In the genomic region with DNA sequence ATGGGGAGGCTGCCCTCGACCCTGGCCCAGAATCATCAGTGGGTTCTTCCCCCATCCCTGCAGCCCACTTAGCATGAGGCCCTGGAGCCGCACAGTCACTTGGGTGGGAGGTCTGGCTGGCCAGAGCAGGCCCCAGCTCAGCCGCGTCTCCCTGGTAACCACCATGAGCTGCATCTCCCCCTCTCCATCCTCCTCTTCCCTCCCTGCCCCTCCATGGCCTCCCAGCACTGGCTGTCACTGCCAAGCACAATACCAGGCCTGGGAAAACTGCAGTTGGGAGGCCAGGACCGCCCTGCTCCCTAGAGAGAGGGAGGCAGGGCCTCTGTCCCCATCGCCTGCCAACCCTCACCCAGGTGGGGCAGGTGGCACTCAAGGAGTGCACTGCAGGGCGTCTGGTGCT, we compare ENCODE assay signal across 25 cellular contexts. TPM values are rescaled to one million over a fixed set of nuclear protein-coding genes. Genes with fewer than 3 reads are reported as not detected.
DNase-seq lines count a peak whose midpoint lies in the region; ATAC-seq, FAIRE-seq and TF ChIP-seq lines count a peak whose summit lies in the region.
"Had no signal": no experiment of that assay in that cellular context is flagged by ENCODE, and none has a peak within 500 bp of the region (broad histone marks: within the 10 kb centered on the region; RNA-seq: fewer than 3 reads in every experiment).

No MANE protein-coding gene starts in this region.

- no peak for TF ChIP-seq POLR2A in upper lobe of left lung (IDR thresholded peaks at IDR 0.05)

- H3K36me3 ChIP-seq in mesenchymal stem cell (ENCODE audit: control insufficient read depth in 1 of 2, insufficient read depth in 2 of 2, low read depth in 1 of 2, low read length in 2 of 2) (peaks cover 0 to 11% of the 10 kb centered on the region in 2 experiments), upper lobe of left lung (no peaks in the 10 kb centered on the region)
- H3K36me3 ChIP-seq: BLaER1 had no signal

- H3K4me2 ChIP-seq in mesenchymal stem cell (ENCODE audit: low read length, poor library complexity, severe bottlenecking), result no peak overlapping the region
- H3K4me2 ChIP-seq: A549, BLaER1 had no signal

- H3K27me3 ChIP-seq in mesenchymal stem cell (ENCODE audit: control insufficient read depth in 1 of 2, insufficient read depth in 1 of 2, low read length in 2 of 2), result no peaks in the 10 kb centered on the region
- no peaks in the 10 kb centered on the region for H3K27me3 ChIP-seq in upper lobe of left lung
- H3K27me3 ChIP-seq: BLaER1, dorsolateral prefrontal cortex had no signal

- peak overlapping the region; percentile 57 for H4K8ac ChIP-seq in mesenchymal stem cell (ENCODE audit: low read length)

- 85% methylated on average over 7 of the region's 7 CpGs for WGBS in mesenchymal stem cell
- 77 to 93% methylated on average over 6 to 7 of the region's 7 CpGs for WGBS in upper lobe of left lung, 2 donors

- peak overlapping the region; percentile 43 for H3K27ac Mint-ChIP-seq in activated T-helper 17 cell treated with anti-CD3 and anti-CD28 coated beads, Interleukin-2, amount 50 U/mL, for 72 hours
- H3K27ac Mint-ChIP-seq in mesothelial cell of epicardium, result no peak overlapping the region
- H3K27ac Mint-ChIP-seq: activated CD4-positive, alpha-beta memory T cell treated with anti-CD3 and anti-CD28 coated beads for 36 hours; stimulated activated naive B cell treated with anti-CD40 and anti-IgM and Interleukin-4, amounts not matched to agents 10 μg/mL and 1 μg/mL and 100 μg/mL, for 72 hours had no signal

- H3K27me3 Mint-ChIP-seq in activated T-helper 17 cell treated with anti-CD3 and anti-CD28 coated beads, Interleukin-2, amount 50 U/mL, for 72 hours, result no peaks in the 10 kb centered on the region
- H3K27me3 Mint-ChIP-seq in mesothelial cell of epicardium (ENCODE audit: low read depth), result no peaks in the 10 kb centered on the region
- H3K27me3 Mint-ChIP-seq: activated CD4-positive, alpha-beta memory T cell treated with anti-CD3 and anti-CD28 coated beads for 36 hours; naive thymus-derived CD8-positive, alpha-beta T cell had no signal

- H2BK12ac ChIP-seq in mesenchymal stem cell (ENCODE audit: low read length in 2 of 2), result no peak overlapping the region

- no peak overlapping the region for H2AFZ ChIP-seq in mesenchymal stem cell (ENCODE audit: low read depth, low read length)

- H3K4me3 ChIP-seq in mesenchymal stem cell (ENCODE audit: insufficient read depth in 1 of 2, low read depth in 1 of 2, low read length in 2 of 2), result no peak overlapping the region
- no peak overlapping the region for H3K4me3 ChIP-seq in upper lobe of left lung
- H3K4me3 ChIP-seq: A549, BLaER1, dorsolateral prefrontal cortex had no signal

- H2BK120ac ChIP-seq in mesenchymal stem cell (ENCODE audit: low read depth, low read length), result no peak overlapping the region

- no peak overlapping the region for H3K23ac ChIP-seq in mesenchymal stem cell (ENCODE audit: low read length in 2 of 2)

- TF ChIP-seq EP300 in upper lobe of left lung (IDR thresholded peaks at IDR 0.05), result no peak

- no peak overlapping the region for H3K4me3 Mint-ChIP-seq in activated T-helper 17 cell treated with anti-CD3 and anti-CD28 coated beads, Interleukin-2, amount 50 U/mL, for 72 hours
- no peak overlapping the region for H3K4me3 Mint-ChIP-seq in mesothelial cell of epicardium
- H3K4me3 Mint-ChIP-seq: activated CD4-positive, alpha-beta memory T cell treated with anti-CD3 and anti-CD28 coated beads for 36 hours; naive thymus-derived CD8-positive, alpha-beta T cell; stimulated activated naive B cell treated with anti-CD40 and anti-IgM and Interleukin-4, amounts not matched to agents 10 μg/mL and 1 μg/mL and 100 μg/mL, for 72 hours had no signal

- H3K4me1 Mint-ChIP-seq in activated T-helper 17 cell treated with anti-CD3 and anti-CD28 coated beads, Interleukin-2, amount 50 U/mL, for 72 hours, result no peaks in the 10 kb centered on the region
- H3K4me1 Mint-ChIP-seq in mesothelial cell of epicardium, result peaks cover 10% of the 10 kb centered on the region
- H3K4me1 Mint-ChIP-seq: naive thymus-derived CD8-positive, alpha-beta T cell had no signal

- no peak overlapping the region for H4K91ac ChIP-seq in mesenchymal stem cell (ENCODE audit: low read length)

- ATAC-seq in activated T-helper 17 cell treated with anti-CD3 and anti-CD28 coated beads, Interleukin-2, amount 50 U/mL, for 72 hours (replicated peaks), result no peak
- ATAC-seq in GM18873 (IDR thresholded peaks at IDR 0.05; ENCODE audit: low FRiP score, unreplicated experiment) (no peak), upper lobe of left lung (ENCODE audit: low FRiP score in 2 of 2) (no peak)
- ATAC-seq: A549; left colon; naive thymus-derived CD8-positive, alpha-beta T cell; stimulated activated naive B cell treated with anti-CD40 and anti-IgM and Interleukin-4, amounts not matched to agents 10 μg/mL and 1 μg/mL and 100 μg/mL, for 72 hours had no signal

- no peaks in the 10 kb centered on the region for H3K36me3 Mint-ChIP-seq in activated T-helper 17 cell treated with anti-CD3 and anti-CD28 coated beads, Interleukin-2, amount 50 U/mL, for 72 hours (ENCODE audit: low read depth)
- H3K36me3 Mint-ChIP-seq in mesothelial cell of epicardium, result no peaks in the 10 kb centered on the region
- H3K36me3 Mint-ChIP-seq: activated CD4-positive, alpha-beta memory T cell treated with anti-CD3 and anti-CD28 coated beads for 36 hours; naive thymus-derived CD8-positive, alpha-beta T cell; stimulated activated naive B cell treated with anti-CD40 and anti-IgM and Interleukin-4, amounts not matched to agents 10 μg/mL and 1 μg/mL and 100 μg/mL, for 72 hours had no signal

- no peak overlapping the region for H3K14ac ChIP-seq in mesenchymal stem cell (ENCODE audit: low read length in 2 of 2)

- peaks cover 10% of the 10 kb centered on the region for H3K4me1 ChIP-seq in mesenchymal stem cell (ENCODE audit: control insufficient read depth, insufficient read depth, low read depth, low read length)
- peaks cover 0 to 7% (median 2%) of the 10 kb centered on the region in 4 donors for H3K4me1 ChIP-seq in upper lobe of left lung
- H3K4me1 ChIP-seq: BLaER1 had no signal

- DNase-seq in NCI-H345 (lab: John Stamatoyannopoulos, UW), result peak; percentile 21
- no peak for DNase-seq in NCI-H345 treated with DMSO at 0.1 percent for 48 hours (lab: John Stamatoyannopoulos, UW; ENCODE audit: unreplicated experiment)
- no peak for DNase-seq in mesenchymal stem cell
- no peak for DNase-seq in urothelium cell line (ENCODE audit: low spot score)
- no peak for DNase-seq in mesothelial cell of epicardium (ENCODE audit: low spot score in 2 of 2, unreplicated experiment in 2 of 2)
- no peak for DNase-seq in upper lobe of left lung
- DNase-seq: activated CD4-positive, alpha-beta memory T cell treated with anti-CD3 and anti-CD28 coated beads for 36 hours; activated CD4-positive, CD25-positive, alpha-beta regulatory T cell; activated gamma-delta T cell treated with Interleukin-2 at 50 U/mL for 16 hours; dorsolateral prefrontal cortex; Kasumi-1; left colon; naive thymus-derived CD8-positive, alpha-beta T cell; NCI-H2029; NCI-H526 treated with DMSO at 0.1 percent for 48 hours; small intestine; stimulated activated CD4-positive, alpha-beta T cell treated with anti-CD3 and anti-CD28 coated beads, Interleukin-2, amount 100 ng/mL, for 24 hours; stimulated activated naive B cell treated with anti-CD40 and anti-IgM and Interleukin-4, amounts not matched to agents 10 μg/mL and 1 μg/mL and 100 μg/mL, for 72 hours had no signal

- peak; percentile 81 for FAIRE-seq in urothelium cell line (lab: Jason Lieb, UNC)
- FAIRE-seq: A549, GM12891, small intestine had no signal

- no peak overlapping the region for H2BK15ac ChIP-seq in mesenchymal stem cell (ENCODE audit: low read depth, poor library complexity, severe bottlenecking)

- H3K9me3 ChIP-seq in mesenchymal stem cell (ENCODE audit: control insufficient read depth, low read length) (no peaks in the 10 kb centered on the region), upper lobe of left lung (no peaks in the 10 kb centered on the region)
- H3K9me3 ChIP-seq: A549, BLaER1 had no signal

- H3K4ac ChIP-seq in mesenchymal stem cell (ENCODE audit: low read depth in 1 of 2, low read length in 2 of 2), result no peak overlapping the region

- H3K27ac ChIP-seq in mesenchymal stem cell (ENCODE audit: low read length, poor library complexity, severe bottlenecking) (no peak overlapping the region), upper lobe of left lung (no peak overlapping the region)
- H3K27ac ChIP-seq: A549, BLaER1, RWPE1 had no signal

- TF ChIP-seq CTCF in mesothelial cell of epicardium (IDR thresholded peaks at IDR 0.05; ENCODE audit: unreplicated experiment) (no peak), upper lobe of left lung (IDR thresholded peaks at IDR 0.05) (no peak)

- no peak overlapping the region for H2AK5ac ChIP-seq in mesenchymal stem cell (ENCODE audit: low read length, severe bottlenecking)

- H2BK5ac ChIP-seq in mesenchymal stem cell (ENCODE audit: low read depth, low read length, poor library complexity, severe bottlenecking), result no peak overlapping the region

- no peak overlapping the region for H3K9ac ChIP-seq in mesenchymal stem cell (ENCODE audit: low read length)
- H3K9ac ChIP-seq: BLaER1 had no signal

- no peak overlapping the region for H3K18ac ChIP-seq in mesenchymal stem cell (ENCODE audit: low read depth in 1 of 2, low read length in 2 of 2)

- no peaks in the 10 kb centered on the region for H3K9me3 Mint-ChIP-seq in activated T-helper 17 cell treated with anti-CD3 and anti-CD28 coated beads, Interleukin-2, amount 50 U/mL, for 72 hours
- H3K9me3 Mint-ChIP-seq in mesothelial cell of epicardium, result no peaks in the 10 kb centered on the region
- H3K9me3 Mint-ChIP-seq: activated CD4-positive, alpha-beta memory T cell treated with anti-CD3 and anti-CD28 coated beads for 36 hours; naive thymus-derived CD8-positive, alpha-beta T cell had no signal

- H3K79me1 ChIP-seq in mesenchymal stem cell (replicated peaks; ENCODE audit: low read length, poor library complexity, severe bottlenecking), result no peaks in the 10 kb centered on the region

RNA-seq across cellular contexts. Expression of a gene that starts 8.0 kb away (rescaled TPM):
- not detected for total RNA-seq in activated T-helper 17 cell treated with anti-CD3 and anti-CD28 coated beads, Interleukin-2, amount 50 U/mL, for 72 hours
- polyA plus RNA-seq in mesenchymal stem cell (2013, experiment 1 of 2), result 2.4 TPM
- 2.5 TPM for polyA plus RNA-seq in mesenchymal stem cell (2013, experiment 2 of 2)
- 15.6 to 18.3 TPM (median 17.7 TPM) in 3 replicates for total RNA-seq in mesothelial cell of epicardium
- 1 to 10 TPM; 1.3 to 8.4 (median 5.7) TPM for total RNA-seq in upper lobe of left lung
- total RNA-seq: activated CD4-positive, alpha-beta memory T cell treated with anti-CD3 and anti-CD28 coated beads for 36 hours; naive thymus-derived CD8-positive, alpha-beta T cell; pulmonary artery endothelial cell had no signal
- polyA plus RNA-seq: naive thymus-derived CD8-positive, alpha-beta T cell had no signal

RNA-seq across cellular contexts. Expression of a gene that starts 20.8 kb away (rescaled TPM):
- total RNA-seq in activated T-helper 17 cell treated with anti-CD3 and anti-CD28 coated beads, Interleukin-2, amount 50 U/mL, for 72 hours, result 10 to 100 TPM; 41.0 to 54.7 TPM
- polyA plus RNA-seq in mesenchymal stem cell (2013, experiment 1 of 2), result 40.9 TPM
- polyA plus RNA-seq in mesenchymal stem cell (2013, experiment 2 of 2), result 41.2 TPM
- 24.4 to 26.2 TPM (median 25.8 TPM) in 3 replicates for total RNA-seq in mesothelial cell of epicardium
- 100 to 1,000 TPM in 4 of 6 donors, 10 to 100 TPM in 2; 42.1 to 226 (median 105) TPM for total RNA-seq in upper lobe of left lung

RNA-seq across cellular contexts. Expression of a gene that starts 24.5 kb away (rescaled TPM):
- 10 to 100 TPM; 19.5 to 58.2 TPM for total RNA-seq in activated T-helper 17 cell treated with anti-CD3 and anti-CD28 coated beads, Interleukin-2, amount 50 U/mL, for 72 hours
- 26.7 TPM for polyA plus RNA-seq in mesenchymal stem cell (2013, experiment 1 of 2)
- 27.9 TPM for polyA plus RNA-seq in mesenchymal stem cell (2013, experiment 2 of 2)
- 41.0 to 47.4 TPM (median 46.6 TPM) in 3 replicates for total RNA-seq in mesothelial cell of epicardium
- total RNA-seq in upper lobe of left lung, result 10 to 100 TPM; 35.6 to 73.5 (median 53.0) TPM

RNA-seq across cellular contexts. Expression of a gene that starts 52.0 kb away (rescaled TPM):
- total RNA-seq in activated T-helper 17 cell treated with anti-CD3 and anti-CD28 coated beads, Interleukin-2, amount 50 U/mL, for 72 hours, result 10 to 100 TPM; 31.1 to 60.3 TPM
- polyA plus RNA-seq in mesenchymal stem cell (2013, experiment 1 of 2), result 26.3 TPM
- polyA plus RNA-seq in mesenchymal stem cell (2013, experiment 2 of 2), result 26.7 TPM
- total RNA-seq in mesothelial cell of epicardium, result 35.4 to 37.5 TPM (median 36.7 TPM) in 3 replicates
- total RNA-seq in upper lobe of left lung, result 10 to 100 TPM; 28.2 to 41.5 (median 31.1) TPM

RNA-seq across cellular contexts. Expression of a gene that starts 52.3 kb away (rescaled TPM):
- 100 to 1,000 TPM; 237 to 428 TPM for total RNA-seq in activated T-helper 17 cell treated with anti-CD3 and anti-CD28 coated beads, Interleukin-2, amount 50 U/mL, for 72 hours
- 156 TPM for polyA plus RNA-seq in mesenchymal stem cell (2013, experiment 1 of 2)
- polyA plus RNA-seq in mesenchymal stem cell (2013, experiment 2 of 2), result 159 TPM
- total RNA-seq in mesothelial cell of epicardium, result 216 to 221 TPM (median 221 TPM) in 3 replicates
- total RNA-seq in upper lobe of left lung, result 100 to 1,000 TPM in 5 of 6 donors, 10 to 100 TPM in 1; 83.8 to 209 (median 167) TPM
